10 cellular contexts compared by ENCODE assay signal in the genomic region with DNA sequence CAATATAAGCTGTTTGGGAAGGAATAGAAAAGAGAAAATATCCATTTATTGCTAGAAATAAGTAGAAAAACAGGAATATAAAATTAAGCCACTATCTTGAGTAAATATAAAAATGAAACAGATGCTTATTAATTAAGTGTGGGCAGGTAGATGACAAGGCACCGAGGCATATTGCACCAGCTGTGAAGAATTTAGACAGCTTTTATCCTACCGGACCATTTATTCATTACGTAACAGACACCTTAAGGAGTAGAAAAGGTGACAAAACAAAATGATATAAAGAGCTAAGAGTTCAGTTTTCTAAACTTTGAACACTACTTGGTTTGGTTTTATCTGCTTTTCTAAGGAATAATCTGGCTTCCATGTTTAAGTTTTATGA.
DNase-seq lines count a peak whose midpoint lies in the region; ATAC-seq and TF ChIP-seq lines count a peak whose summit lies in the region.
"Had no signal": no experiment of that assay in that cellular context is flagged by ENCODE, and none has a peak within 500 bp of the region (broad histone marks: within the 10 kb centered on the region; RNA-seq: fewer than 3 reads in every experiment).

No MANE protein-coding gene starts in this region.

- H3K4me3 Mint-ChIP-seq in chondrocyte (ENCODE audit: unreplicated experiment) (peak overlapping the region; percentile 67), nephron (peak overlapping the region; percentile 8 to 86 (median 84))
- H3K4me3 Mint-ChIP-seq: CD4-positive, alpha-beta T cell had no signal

- DNase-seq in chondrocyte (ENCODE audit: low spot score): no peak
- no peak for DNase-seq in LoVo (ENCODE audit: low spot score)
- no peak for DNase-seq in GM19238 (ENCODE audit: insufficient read length, low spot score)
- DNase-seq in NOMO-1 (lab: John Stamatoyannopoulos, UW; ENCODE audit: unreplicated experiment in 2 of 2): no peak
- DNase-seq: CD4-positive, alpha-beta T cell; NCI-H146 had no signal

- no peaks in the 10 kb centered on the region for H3K36me3 ChIP-seq in ES-I3 (ENCODE audit: insufficient read depth, low read length)

- H3K4me1 Mint-ChIP-seq in chondrocyte (ENCODE audit: low read depth) (peaks cover 7% of the 10 kb centered on the region), nephron (no peaks in the 10 kb centered on the region)

- no peaks in the 10 kb centered on the region for H3K9me3 Mint-ChIP-seq in chondrocyte (ENCODE audit: low read depth)
- no peaks in the 10 kb centered on the region for H3K9me3 Mint-ChIP-seq in nephron

- no peaks in the 10 kb centered on the region for H3K4me1 ChIP-seq in ES-I3 (ENCODE audit: insufficient read depth, low read length)

- ATAC-seq in HG03025 (IDR thresholded peaks at IDR 0.05; ENCODE audit: low FRiP score, unreplicated experiment): peak; percentile 9
- ATAC-seq in HG03097 (IDR thresholded peaks at IDR 0.05; ENCODE audit: low FRiP score, unreplicated experiment): no peak

- TF ChIP-seq CTCF in chondrocyte (IDR thresholded peaks at IDR 0.05) (no peak), nephron (IDR thresholded peaks at IDR 0.05; ENCODE audit: unreplicated experiment in 3 of 3) (no peak)

- H3K9me3 ChIP-seq in ES-I3 (ENCODE audit: control insufficient read depth, insufficient read depth, low read length): no peaks in the 10 kb centered on the region

- H3K36me3 Mint-ChIP-seq in chondrocyte (ENCODE audit: low read depth): no peaks in the 10 kb centered on the region
- H3K36me3 Mint-ChIP-seq in nephron (ENCODE audit: low read depth): no peaks in the 10 kb centered on the region

- H3K27ac Mint-ChIP-seq in chondrocyte (ENCODE audit: unreplicated experiment): no peak overlapping the region
- no peak overlapping the region for H3K27ac Mint-ChIP-seq in nephron
- H3K27ac Mint-ChIP-seq: CD4-positive, alpha-beta T cell had no signal

- peak overlapping the region; percentile 55 for H3K9ac ChIP-seq in ES-I3 (ENCODE audit: low read depth, low read length)

- H3K27me3 Mint-ChIP-seq in chondrocyte (ENCODE audit: low read depth): peaks cover 29% of the 10 kb centered on the region
- H3K27me3 Mint-ChIP-seq in nephron (ENCODE audit: low read depth): no peaks in the 10 kb centered on the region
- H3K27me3 Mint-ChIP-seq: CD4-positive, alpha-beta T cell had no signal
